In genomic region chr21:43659136-43660000, GRCh38 we compare ENCODE assay signal across 8 cellular contexts. TPM values are rescaled to one million over a fixed set of nuclear protein-coding genes. Genes with fewer than 3 reads are reported as not detected.
DNase-seq lines count a peak whose midpoint lies in the region; ATAC-seq and TF ChIP-seq lines count a peak whose summit lies in the region.

TSS of gene HSF2BP (minus strand) at chr21:43659488. CDS start at chr21:43658096, 1,392 bp downstream.
TSS of gene RRP1B (plus strand) at chr21:43659560. CDS start at chr21:43659665, 105 bp downstream.

- H3K4me1 Mint-ChIP-seq in T-cell = peaks cover 42 to 52% (median 45%) of the 10 kb centered on the region in 3 donors

- H3K4me1 ChIP-seq in right atrium auricular region (peaks cover 0 to 20% of the 10 kb centered on the region in 2 donors), prostate gland (replicated peaks) (peaks cover 7% of the 10 kb centered on the region), upper lobe of left lung (peaks cover 23 to 31% (median 27%) of the 10 kb centered on the region in 4 donors)

- peaks cover 3% of the 10 kb centered on the region for H3K36me3 Mint-ChIP-seq in T-cell

- ATAC-seq in HG02571 (IDR thresholded peaks at IDR 0.05; ENCODE audit: unreplicated experiment) (peak; percentile 66), T-cell (replicated peaks in 1 of 4) (peak; percentile 86 to 93 (median 91)), upper lobe of left lung (ENCODE audit: low FRiP score in 2 of 2) (peak; percentile 89 to 98)

- TF ChIP-seq CTCF in GM10248 (IDR thresholded peaks at IDR 0.05; ENCODE audit: control extremely low read depth, extremely low read depth, low read depth, missing control alignments) = no peak
- TF ChIP-seq CTCF in right atrium auricular region (IDR thresholded peaks at IDR 0.05) = peak in 1 of 2 donors; percentile 37
- peak in 2 of 4 experiments; percentile 37 to 52 for TF ChIP-seq CTCF in prostate gland (IDR thresholded peaks at IDR 0.05)
- peak in 3 of 6 experiments; percentile 5 to 54 (median 43) for TF ChIP-seq CTCF in upper lobe of left lung (IDR thresholded peaks at IDR 0.05)

- WGBS in prostate gland = 3% methylated on average over 92 of the region's 92 CpGs
- 7 to 40% methylated on average over 16 to 75 of the region's 92 CpGs for WGBS in upper lobe of left lung, 2 donors

- H3K9me3 ChIP-seq in right atrium auricular region = no peaks in the 10 kb centered on the region
- H3K9me3 ChIP-seq in prostate gland = no peaks in the 10 kb centered on the region
- no peaks in the 10 kb centered on the region for H3K9me3 ChIP-seq in upper lobe of left lung

- TF ChIP-seq EP300 in upper lobe of left lung (IDR thresholded peaks at IDR 0.05) = no peak

- POLR2A ChIA-PET in GM10248 (lab: Yijun Ruan, JAX) (interaction anchor here (1.6 kb wide), 1 partner anchor 69 kb away, joined by 3 read pairs; no protein-coding TSS in a partner anchor), T-cell (lab: Charles Lee) (interaction anchor here in 1 of 2 donors (0.6 kb wide), 1 partner anchor 1733 kb away, joined by 3 read pairs; no protein-coding TSS in a partner anchor)

- H3K4me3 Mint-ChIP-seq in T-cell = peak within 1 kb of the TSS; percentile 87 to 95 (median 93)

- H3K4me3 ChIP-seq in right atrium auricular region = peak within 1 kb of the TSS; percentile 86 to 95
- peak within 1 kb of the TSS; percentile 72 to 87 for H3K4me3 ChIP-seq in prostate gland
- H3K4me3 ChIP-seq in upper lobe of left lung = peak within 1 kb of the TSS; percentile 88 to 100 (median 98)

- H3K27ac Mint-ChIP-seq in T-cell = peak within 1 kb of the TSS; percentile 93 to 94

- intact Hi-C loops in prostate gland (cut with DNase I) = loop anchor here (5.0 kb wide), 1 partner anchor 128 kb away; the partner anchor contains the start of gene RRP1

- DNase-seq in GM10248 (ENCODE audit: extremely low spot score) (peak; percentile 95), NCI-H1417 (lab: John Stamatoyannopoulos, UW) (peak; percentile 94), T-cell (peak; percentile 62 to 83 (median 74)), amniotic stem cell (lab: John Stamatoyannopoulos, UW) (peak; percentile 45), right atrium auricular region (ENCODE audit: low spot score) (peak; percentile 72), prostate gland (ENCODE audit: low spot score) (peak; percentile 71), upper lobe of left lung (peak; percentile 81 to 98)

- TF ChIP-seq POLR2A in prostate gland (IDR thresholded peaks at IDR 0.05) (peak; percentile 58), upper lobe of left lung (IDR thresholded peaks at IDR 0.05) (peak in 2 of 4 donors; percentile 86 to 90)

- H3K27ac ChIP-seq in right atrium auricular region (peak within 1 kb of the TSS; percentile 79 to 84), prostate gland (peak within 1 kb of the TSS; percentile 72 to 76), upper lobe of left lung (peak within 1 kb of the TSS; percentile 86 to 91 (median 88))

- H3K27me3 ChIP-seq in right atrium auricular region (no peaks in the 10 kb centered on the region), prostate gland (replicated peaks; ENCODE audit: insufficient read depth) (no peaks in the 10 kb centered on the region), upper lobe of left lung (no peaks in the 10 kb centered on the region)

- H3K9me3 Mint-ChIP-seq in T-cell = no peaks in the 10 kb centered on the region

- CTCF ChIA-PET in GM10248 (lab: Yijun Ruan, JAX) (interaction anchor here (1.3 to 4.4 kb wide), 2 partner anchors 13 to 130 kb away, joined by 4 to 18 read pairs; no protein-coding TSS in a partner anchor), T-cell (lab: Charles Lee) (interaction anchor here in 1 of 2 donors (0.9 kb wide), 1 partner anchor 14 kb away, joined by 3 read pairs; no protein-coding TSS in a partner anchor)

- no peaks in the 10 kb centered on the region for H3K36me3 ChIP-seq in right atrium auricular region
- H3K36me3 ChIP-seq in prostate gland = no peaks in the 10 kb centered on the region
- peaks cover 0 to 28% (median 7%) of the 10 kb centered on the region in 4 donors for H3K36me3 ChIP-seq in upper lobe of left lung

- H3K27me3 Mint-ChIP-seq in T-cell = no peaks in the 10 kb centered on the region

RNA-seq across cellular contexts. Expression of gene HSF2BP, which starts in this region (rescaled TPM):
- total RNA-seq in T-cell (1 to 10 TPM in 2 of 5 donors, under 1 TPM in 3; 0.60 to 2.2 (median 0.80) TPM), right atrium auricular region (under 1 TPM; 0.44 to 0.67 TPM), prostate gland (1 to 10 TPM; 3.2 to 7.0 TPM), upper lobe of left lung (under 1 TPM in 4 of 6 donors, not detected in 2; 0.40 to 0.91 (median 0.45) TPM)

RNA-seq across cellular contexts. Expression of gene RRP1B, which starts in this region (rescaled TPM):
- total RNA-seq in T-cell (10 to 100 TPM; 33.9 to 39.3 (median 37.8) TPM), right atrium auricular region (10 to 100 TPM; 10.5 to 16.0 TPM), prostate gland (10 to 100 TPM; 22.7 to 38.3 TPM), upper lobe of left lung (10 to 100 TPM; 11.5 to 22.8 (median 19.7) TPM)

Comparison
In these comparisons a context has a peak if more than half of its experiments do, and no peak if none do; other contexts are left out.
1. Peak in every context shown above with its lines: DNase-seq, ATAC-seq, H3K4me3 ChIP-seq and H3K27ac ChIP-seq.
2. DNase-seq: peak in every context shown above with its lines; median percentile 95 in GM10248; 94 in NCI-H1417; 90 in upper lobe of left lung; 74 in T-cell; 72 in right atrium auricular region; 71 in prostate gland; 45 in amniotic stem cell.